8 cellular contexts compared by ENCODE assay signal in genomic region chr3:72888546-72889309, GRCh38. TPM values are rescaled to one million over a fixed set of nuclear protein-coding genes. Genes with fewer than 3 reads are reported as not detected.
DNase-seq lines count a peak whose midpoint lies in the region; ATAC-seq, FAIRE-seq and TF ChIP-seq lines count a peak whose summit lies in the region.

No MANE protein-coding gene starts in this region.

- H3K9me3 Mint-ChIP-seq in activated T-cell treated with anti-CD3 and anti-CD28 coated beads, Interleukin-2, amount 50 U/mL, for 24 hours: no peaks in the 10 kb centered on the region

- H3K9ac ChIP-seq in adipocyte (ENCODE audit: low read length): peak overlapping the region; percentile 76
- H3K9ac ChIP-seq in kidney (ENCODE audit: low read length in 2 of 2): no peak overlapping the region

- H3K27me3 ChIP-seq in adipocyte (replicated peaks; ENCODE audit: control insufficient read depth, insufficient read depth, low read length): no peaks in the 10 kb centered on the region

- no peaks in the 10 kb centered on the region for H3K36me3 Mint-ChIP-seq in activated T-cell treated with anti-CD3 and anti-CD28 coated beads, Interleukin-2, amount 50 U/mL, for 24 hours (ENCODE audit: low read depth)

- H3K27me3 Mint-ChIP-seq in activated T-cell treated with anti-CD3 and anti-CD28 coated beads, Interleukin-2, amount 50 U/mL, for 24 hours: peaks cover 87% of the 10 kb centered on the region

- H3K27ac Mint-ChIP-seq in activated T-cell treated with anti-CD3 and anti-CD28 coated beads, Interleukin-2, amount 50 U/mL, for 24 hours: no peak overlapping the region

- ATAC-seq in GM18498 (IDR thresholded peaks at IDR 0.05; ENCODE audit: unreplicated experiment): no peak

- no peak for DNase-seq in activated T-cell treated with anti-CD3 and anti-CD28 coated beads, Interleukin-2, amount 50 U/mL, for 24 hours
- DNase-seq in activated T-cell treated with anti-CD3 and anti-CD28 coated beads, Interleukin-2, amount 50 U/mL, for 1 hour: no peak
- DNase-seq in adipocyte (ENCODE audit: low read depth) (peak; percentile 52), kidney (no peak), HT-29 (ENCODE audit: low spot score) (no peak), NCI-H2196 (lab: John Stamatoyannopoulos, UW; ENCODE audit: unreplicated experiment) (no peak)

- H3K36me3 ChIP-seq in adipocyte (ENCODE audit: control insufficient read depth, insufficient read depth, low read length, severe bottlenecking) (no peaks in the 10 kb centered on the region), kidney (ENCODE audit: control insufficient read depth in 1 of 2, insufficient read depth in 2 of 2, low read length in 2 of 2) (no peaks in the 10 kb centered on the region)

- no peaks in the 10 kb centered on the region for H3K9me3 ChIP-seq in adipocyte (ENCODE audit: control insufficient read depth, low read length)
- H3K9me3 ChIP-seq in kidney (ENCODE audit: control insufficient read depth in 1 of 2, low read length in 2 of 2): no peaks in the 10 kb centered on the region

- peak overlapping the region; percentile 83 for H3K4me3 ChIP-seq in adipocyte (ENCODE audit: low read length)
- peak overlapping the region; percentile 1 to 41 for H3K4me3 ChIP-seq in kidney (ENCODE audit: low read length in 2 of 2)

- intact Hi-C loops in kidney (cut with DNase I): no loop called here

- H3K4me3 Mint-ChIP-seq in activated T-cell treated with anti-CD3 and anti-CD28 coated beads, Interleukin-2, amount 50 U/mL, for 24 hours: peak overlapping the region; percentile 58

- H3K4me1 ChIP-seq in adipocyte (ENCODE audit: control insufficient read depth, insufficient read depth, low read length) (peaks cover 56% of the 10 kb centered on the region), kidney (ENCODE audit: control insufficient read depth in 1 of 2, insufficient read depth in 1 of 2, low read depth in 1 of 2, low read length in 2 of 2) (peaks cover 11 to 12% of the 10 kb centered on the region in 2 donors)

- FAIRE-seq in kidney (lab: Jason Lieb, UNC): no peak

- no peak for TF ChIP-seq CTCF in kidney (IDR thresholded peaks at IDR 0.05; ENCODE audit: borderline replicate concordance, extremely low read depth, insufficient read depth)

- H3K27ac ChIP-seq in kidney (ENCODE audit: low read depth in 2 of 2, low read length in 2 of 2) (no peak overlapping the region), temporal lobe (ENCODE audit: low read depth, low read length) (peak overlapping the region; percentile 24)

- peaks cover 21% of the 10 kb centered on the region for H3K4me1 Mint-ChIP-seq in activated T-cell treated with anti-CD3 and anti-CD28 coated beads, Interleukin-2, amount 50 U/mL, for 24 hours (ENCODE audit: low read depth)

RNA-seq across cellular contexts. Expression of gene GXYLT2, which starts 0.9 kb away (rescaled TPM):
- 3.8 TPM for total RNA-seq in kidney
- polyA plus RNA-seq in kidney (ENCODE audit: insufficient read depth, low read depth, low replicate concordance): 0.39 TPM
- total RNA-seq in temporal lobe: 4.7 TPM
- not detected in 2 replicates for total RNA-seq in HT-29 (2014; rRNA removed; shearing (Covaris generic))

RNA-seq across cellular contexts. Expression of gene SHQ1, which starts 40.5 kb away (rescaled TPM):
- total RNA-seq in kidney: 23.1 TPM
- polyA plus RNA-seq in kidney (ENCODE audit: insufficient read depth, low read depth, low replicate concordance): 8.1 TPM
- total RNA-seq in temporal lobe: 13.3 TPM
- total RNA-seq in HT-29 (2014; rRNA removed; shearing (Covaris generic)): 7.2 and 11.2 TPM in 2 replicates
